In genomic region chr1:9442266-9442846, GRCh38 we compare ENCODE assay signal across 13 cellular contexts.
DNase-seq lines count a peak whose midpoint lies in the region; ATAC-seq, FAIRE-seq and TF ChIP-seq lines count a peak whose summit lies in the region.
"Had no signal": no experiment of that assay in that cellular context is flagged by ENCODE, and none has a peak within 500 bp of the region (broad histone marks: within the 10 kb centered on the region; RNA-seq: fewer than 3 reads in every experiment).

No MANE protein-coding gene starts in this region.

- intact Hi-C loops in K562 (cut with micrococcal nuclease) = no loop called here
- intact Hi-C loops in left lung (cut with DNase I) = no loop called here
- intact Hi-C loops in testis (cut with DNase I; ENCODE audit: low total_unique reads) = loop anchor here (10.0 kb wide), 1 partner anchor 148 kb away; the partner anchor contains the start of gene SPSB1

- H2AFZ ChIP-seq in MM.1S (ENCODE audit: low read length) = 0 out of 2 replicates have a peak overlapping the region, but pooled peaks have one; percentile 27
- no peak overlapping the region for H2AFZ ChIP-seq in K562 (ENCODE audit: low read depth, low read length)
- H2AFZ ChIP-seq in osteoblast (ENCODE audit: low read length) = no peak overlapping the region

- TF ChIP-seq EP300 in K562 (IDR thresholded peaks at IDR 0.05; ENCODE audit: low read length) = no peak

- H3K9me3 ChIP-seq in MM.1S (replicated peaks; ENCODE audit: insufficient read depth, low read length) = no peaks in the 10 kb centered on the region
- H3K9me3 ChIP-seq in K562 (replicated peaks; ENCODE audit: control insufficient read depth, insufficient read depth, low read depth, low read length) = no peaks in the 10 kb centered on the region
- H3K9me3 ChIP-seq in left lung = no peaks in the 10 kb centered on the region
- no peaks in the 10 kb centered on the region for H3K9me3 ChIP-seq in testis
- H3K9me3 ChIP-seq in osteoblast (ENCODE audit: low read depth, low read length) = no peaks in the 10 kb centered on the region

- TF ChIP-seq POLR2A in K562 (conservative IDR thresholded peaks at IDR 0.05) = no peak
- TF ChIP-seq POLR2A in testis (IDR thresholded peaks at IDR 0.05) = no peak

- H3K4me2 ChIP-seq in MM.1S (ENCODE audit: low read depth, low read length) (no peak overlapping the region), K562 (ENCODE audit: insufficient read depth, low read length) (no peak overlapping the region), osteoblast (ENCODE audit: insufficient read depth, low read length) (no peak overlapping the region)

- ATAC-seq in K562 = no peak
- peak; percentile 20 for ATAC-seq in left lung
- no peak for ATAC-seq in HG03039 (IDR thresholded peaks at IDR 0.05; ENCODE audit: unreplicated experiment)

- no peaks in the 10 kb centered on the region for H3K9me2 ChIP-seq in MM.1S (replicated peaks; ENCODE audit: insufficient read depth, low read length)

- CTCF ChIA-PET in K562 (lab: Yijun Ruan, JAX; ENCODE audit: low intra/inter-chr PET ratio) = no interaction called here

- H3K36me3 ChIP-seq in MM.1S (replicated peaks; ENCODE audit: insufficient read depth, low read length) = no peaks in the 10 kb centered on the region
- H3K36me3 ChIP-seq in K562 (ENCODE audit: control insufficient read depth, insufficient read depth, low read length) = no peaks in the 10 kb centered on the region
- H3K36me3 ChIP-seq in left lung = no peaks in the 10 kb centered on the region
- no peaks in the 10 kb centered on the region for H3K36me3 ChIP-seq in testis (ENCODE audit: low read depth, missing control alignments)
- H3K36me3 ChIP-seq in osteoblast (ENCODE audit: insufficient read depth, low read length) = no peaks in the 10 kb centered on the region

- peaks cover 4% of the 10 kb centered on the region; the same call in 1 of the 2 replicates for H3K27me3 ChIP-seq in MM.1S (replicated peaks; ENCODE audit: insufficient read depth, low read length)
- peaks cover 47 to 83% of the 10 kb centered on the region in 2 experiments for H3K27me3 ChIP-seq in K562 (ENCODE audit: control insufficient read depth in 2 of 2, insufficient read depth in 2 of 2, low read length in 2 of 2)
- no peaks in the 10 kb centered on the region for H3K27me3 ChIP-seq in left lung
- H3K27me3 ChIP-seq in testis = no peaks in the 10 kb centered on the region
- no peaks in the 10 kb centered on the region for H3K27me3 ChIP-seq in osteoblast (ENCODE audit: insufficient read depth, low read length)

- no peak overlapping the region for H3K4me3 ChIP-seq in MM.1S (ENCODE audit: low read length)
- H3K4me3 ChIP-seq in K562 = no peak overlapping the region
- no peak overlapping the region for H3K4me3 ChIP-seq in left lung
- no peak overlapping the region for H3K4me3 ChIP-seq in testis
- no peak overlapping the region for H3K4me3 ChIP-seq in osteoblast (ENCODE audit: insufficient read depth, low read length)

- no peaks in the 10 kb centered on the region for H3K9me1 ChIP-seq in K562 (ENCODE audit: control insufficient read depth, insufficient read depth, low read length)

- in situ Hi-C loops in K562 (cut with MboI) = no loop called here

- peaks cover 3% of the 10 kb centered on the region; the same call in 1 of the 2 replicates for H3F3A ChIP-seq in MM.1S (ENCODE audit: insufficient read depth, low read length)

- H3K27ac ChIP-seq in MM.1S (ENCODE audit: low read length) = no peak overlapping the region; the same call in 1 of the 2 replicates
- H3K27ac ChIP-seq in K562 (ENCODE audit: extremely low read depth, low read depth, low read length) = no peak overlapping the region
- peak overlapping the region; percentile 1 to 76 for H3K27ac ChIP-seq in left lung
- H3K27ac ChIP-seq in testis = peak overlapping the region; percentile 18 to 41
- H3K27ac ChIP-seq in osteoblast (ENCODE audit: low read depth, low read length) = no peak overlapping the region

- no TSS peak for BruUV-seq in K562 (replicated peaks; lab: Mats Ljungman, UMichigan)

- no peak for FAIRE-seq in K562 (lab: Jason Lieb, UNC)
- FAIRE-seq: GM12892 had no signal

- no peak for TF ChIP-seq RAD21 in K562 (CRISPR knock-in tag; conservative IDR thresholded peaks at IDR 0.05 in 1 of 2, IDR thresholded peaks at IDR 0.05 in 1 of 2)

- TF ChIP-seq CTCF in MM.1S (IDR thresholded peaks at IDR 0.05; ENCODE audit: low read length) (no peak), K562 (IDR thresholded peaks at IDR 0.05 in 2 of 3, conservative IDR thresholded peaks at IDR 0.05 in 1 of 3; ENCODE audit: insufficient read depth in 2 of 3, low read depth in 1 of 3, low read length in 3 of 3) (no peak), left lung (IDR thresholded peaks at IDR 0.05) (no peak), testis (IDR thresholded peaks at IDR 0.05) (no peak), osteoblast (IDR thresholded peaks at IDR 0.05; ENCODE audit: extremely low read depth, low read depth, low read length) (no peak)

- POLR2A ChIA-PET in K562 (lab: Yijun Ruan, JAX) = no interaction called here

- peaks cover 12% of the 10 kb centered on the region for H3K4me1 ChIP-seq in MM.1S (ENCODE audit: low read length)
- peaks cover 5% of the 10 kb centered on the region in 2 experiments; a peak in 4 of 5 replicates for H3K4me1 ChIP-seq in K562 (replicated peaks in 1 of 2; ENCODE audit: control insufficient read depth in 2 of 2, insufficient read depth in 2 of 2, low read length in 2 of 2)
- peaks cover 0 to 17% of the 10 kb centered on the region in 2 donors for H3K4me1 ChIP-seq in left lung
- H3K4me1 ChIP-seq in testis = peaks cover 32% of the 10 kb centered on the region
- H3K4me1 ChIP-seq in osteoblast (ENCODE audit: insufficient read depth, low read length) = peaks cover 19% of the 10 kb centered on the region

- DNase-seq in MM.1S (no peak), K562 (ENCODE audit: extremely low read depth in 1 of 4, low spot score in 3 of 4) (no peak), left lung (no peak), testis (no peak), osteoblast (ENCODE audit: insufficient read length, low spot score, missing footprints) (no peak), midbrain (lab: John Stamatoyannopoulos, UW) (no peak)
- DNase-seq: activated gamma-delta T cell; CD8-positive, alpha-beta memory T cell; naive B cell; SIG-M5; stimulated activated naive CD4-positive, alpha-beta T cell treated with Interleukin-2 at 50 U/mL for 16 hours had no signal

- H4K20me1 ChIP-seq in MM.1S (ENCODE audit: insufficient read depth, low read length) (no peaks in the 10 kb centered on the region), K562 (replicated peaks; ENCODE audit: control insufficient read depth, insufficient read depth, low read length) (no peaks in the 10 kb centered on the region; the same call in 1 of the 2 replicates), osteoblast (ENCODE audit: insufficient read depth, low read length) (no peaks in the 10 kb centered on the region)

- WGBS in K562 (ENCODE audit: insufficient coverage, low coverage, missing lambda C conversion rate) = 13% methylated on average over 9 of the region's 9 CpGs
- 65 to 71% methylated on average over 9 of the region's 9 CpGs for WGBS in testis, 2 donors

- no peaks in the 10 kb centered on the region for H3K79me2 ChIP-seq in MM.1S (ENCODE audit: low read length)
- H3K79me2 ChIP-seq in K562 (ENCODE audit: control insufficient read depth, insufficient read depth, low read length) = no peaks in the 10 kb centered on the region
- no peaks in the 10 kb centered on the region for H3K79me2 ChIP-seq in osteoblast (ENCODE audit: insufficient read depth, low read length)

- H3K9ac ChIP-seq in MM.1S (ENCODE audit: low read length) = no peak overlapping the region
- no peak overlapping the region for H3K9ac ChIP-seq in K562 (ENCODE audit: insufficient read depth in 1 of 2, low read depth in 2 of 2, low read length in 2 of 2)

TF ChIP-seq in K562, 482 proteins besides CTCF, POLR2A, EP300 and RAD21:
- TF ChIP-seq, protein P1, sequence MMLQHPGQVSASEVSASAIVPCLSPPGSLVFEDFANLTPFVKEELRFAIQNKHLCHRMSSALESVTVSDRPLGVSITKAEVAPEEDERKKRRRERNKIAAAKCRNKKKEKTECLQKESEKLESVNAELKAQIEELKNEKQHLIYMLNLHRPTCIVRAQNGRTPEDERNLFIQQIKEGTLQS (IDR thresholded peaks at IDR 0.05) = 0 out of 2 replicates have a peak, but pooled peaks have one; percentile 14
- TF ChIP-seq, protein P1 (CRISPR knock-in tag; conservative IDR thresholded peaks at IDR 0.05) = no peak
- no peak for TF ChIP-seq ATF7 (IDR thresholded peaks at IDR 0.05)

Comparison
In these comparisons a context has a peak if more than half of its experiments do, and no peak if none do; other contexts are left out.
1. H3K27ac ChIP-seq: peak in left lung (2 of 2) and testis (2 of 2); none in MM.1S (single experiment), K562 (single experiment) and osteoblast (single experiment).